ENCODE assay signal across 1 cellular context in the genomic region with DNA sequence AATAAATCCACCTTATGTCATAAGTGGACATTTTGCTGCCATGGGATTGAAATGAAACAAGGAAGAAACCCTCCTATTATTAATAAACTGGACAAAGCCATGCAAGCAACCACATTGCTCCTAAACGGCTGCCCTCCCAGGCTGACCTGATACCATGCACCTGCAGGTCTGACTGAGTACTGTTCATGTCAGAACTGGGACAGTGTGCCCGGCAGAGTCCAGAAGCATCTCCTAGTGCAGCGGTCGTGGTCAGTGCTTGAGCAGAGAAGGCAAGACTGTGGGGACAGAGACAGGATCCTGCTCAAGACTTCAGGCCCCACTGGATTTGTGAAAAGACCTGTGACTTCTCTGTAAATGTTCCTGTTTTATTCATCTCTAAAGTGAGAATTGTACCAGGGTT.
TF ChIP-seq lines count a peak whose summit lies in the region.

No MANE protein-coding gene starts in this region.

TF ChIP-seq in GM12878, 131 proteins besides CTCF, POLR2A, EP300 and RAD21:
- TF ChIP-seq ZBED1 (IDR thresholded peaks at IDR 0.05; ENCODE audit: borderline replicate concordance) (no peak), SMAD5 (IDR thresholded peaks at IDR 0.05; ENCODE audit: low read depth) (no peak), LARP7 (IDR thresholded peaks at IDR 0.05) (no peak), SREBF1 (IDR thresholded peaks at IDR 0.05; ENCODE audit: low read length) (no peak), CHD2 (IDR thresholded peaks at IDR 0.05; ENCODE audit: borderline replicate concordance, low read depth, low read length) (no peak), GATAD2B (conservative IDR thresholded peaks at IDR 0.05; ENCODE audit: low read depth) (no peak), MYB (IDR thresholded peaks at IDR 0.05; ENCODE audit: borderline replicate concordance, low read depth, low read length) (no peak), MEF2B (IDR thresholded peaks at IDR 0.05; ENCODE audit: partially characterized antibody, poor library complexity, severe bottlenecking) (no peak), SMC3 (IDR thresholded peaks at IDR 0.05; ENCODE audit: borderline replicate concordance, low read length) (no peak), POLR2AphosphoS2 (IDR thresholded peaks at IDR 0.05; ENCODE audit: low read depth, low read length) (no peak), TARDBP (IDR thresholded peaks at IDR 0.05; ENCODE audit: borderline replicate concordance) (no peak)
- TF ChIP-seq, protein P1, sequence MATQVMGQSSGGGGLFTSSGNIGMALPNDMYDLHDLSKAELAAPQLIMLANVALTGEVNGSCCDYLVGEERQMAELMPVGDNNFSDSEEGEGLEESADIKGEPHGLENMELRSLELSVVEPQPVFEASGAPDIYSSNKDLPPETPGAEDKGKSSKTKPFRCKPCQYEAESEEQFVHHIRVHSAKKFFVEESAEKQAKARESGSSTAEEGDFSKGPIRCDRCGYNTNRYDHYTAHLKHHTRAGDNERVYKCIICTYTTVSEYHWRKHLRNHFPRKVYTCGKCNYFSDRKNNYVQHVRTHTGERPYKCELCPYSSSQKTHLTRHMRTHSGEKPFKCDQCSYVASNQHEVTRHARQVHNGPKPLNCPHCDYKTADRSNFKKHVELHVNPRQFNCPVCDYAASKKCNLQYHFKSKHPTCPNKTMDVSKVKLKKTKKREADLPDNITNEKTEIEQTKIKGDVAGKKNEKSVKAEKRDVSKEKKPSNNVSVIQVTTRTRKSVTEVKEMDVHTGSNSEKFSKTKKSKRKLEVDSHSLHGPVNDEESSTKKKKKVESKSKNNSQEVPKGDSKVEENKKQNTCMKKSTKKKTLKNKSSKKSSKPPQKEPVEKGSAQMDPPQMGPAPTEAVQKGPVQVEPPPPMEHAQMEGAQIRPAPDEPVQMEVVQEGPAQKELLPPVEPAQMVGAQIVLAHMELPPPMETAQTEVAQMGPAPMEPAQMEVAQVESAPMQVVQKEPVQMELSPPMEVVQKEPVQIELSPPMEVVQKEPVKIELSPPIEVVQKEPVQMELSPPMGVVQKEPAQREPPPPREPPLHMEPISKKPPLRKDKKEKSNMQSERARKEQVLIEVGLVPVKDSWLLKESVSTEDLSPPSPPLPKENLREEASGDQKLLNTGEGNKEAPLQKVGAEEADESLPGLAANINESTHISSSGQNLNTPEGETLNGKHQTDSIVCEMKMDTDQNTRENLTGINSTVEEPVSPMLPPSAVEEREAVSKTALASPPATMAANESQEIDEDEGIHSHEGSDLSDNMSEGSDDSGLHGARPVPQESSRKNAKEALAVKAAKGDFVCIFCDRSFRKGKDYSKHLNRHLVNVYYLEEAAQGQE (IDR thresholded peaks at IDR 0.05; ENCODE audit: low read depth, low read length) = no peak
- TF ChIP-seq, protein P2, sequence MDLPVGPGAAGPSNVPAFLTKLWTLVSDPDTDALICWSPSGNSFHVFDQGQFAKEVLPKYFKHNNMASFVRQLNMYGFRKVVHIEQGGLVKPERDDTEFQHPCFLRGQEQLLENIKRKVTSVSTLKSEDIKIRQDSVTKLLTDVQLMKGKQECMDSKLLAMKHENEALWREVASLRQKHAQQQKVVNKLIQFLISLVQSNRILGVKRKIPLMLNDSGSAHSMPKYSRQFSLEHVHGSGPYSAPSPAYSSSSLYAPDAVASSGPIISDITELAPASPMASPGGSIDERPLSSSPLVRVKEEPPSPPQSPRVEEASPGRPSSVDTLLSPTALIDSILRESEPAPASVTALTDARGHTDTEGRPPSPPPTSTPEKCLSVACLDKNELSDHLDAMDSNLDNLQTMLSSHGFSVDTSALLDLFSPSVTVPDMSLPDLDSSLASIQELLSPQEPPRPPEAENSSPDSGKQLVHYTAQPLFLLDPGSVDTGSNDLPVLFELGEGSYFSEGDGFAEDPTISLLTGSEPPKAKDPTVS (IDR thresholded peaks at IDR 0.05; ENCODE audit: low read depth, low read length) = no peak
- TF ChIP-seq, protein P3, sequence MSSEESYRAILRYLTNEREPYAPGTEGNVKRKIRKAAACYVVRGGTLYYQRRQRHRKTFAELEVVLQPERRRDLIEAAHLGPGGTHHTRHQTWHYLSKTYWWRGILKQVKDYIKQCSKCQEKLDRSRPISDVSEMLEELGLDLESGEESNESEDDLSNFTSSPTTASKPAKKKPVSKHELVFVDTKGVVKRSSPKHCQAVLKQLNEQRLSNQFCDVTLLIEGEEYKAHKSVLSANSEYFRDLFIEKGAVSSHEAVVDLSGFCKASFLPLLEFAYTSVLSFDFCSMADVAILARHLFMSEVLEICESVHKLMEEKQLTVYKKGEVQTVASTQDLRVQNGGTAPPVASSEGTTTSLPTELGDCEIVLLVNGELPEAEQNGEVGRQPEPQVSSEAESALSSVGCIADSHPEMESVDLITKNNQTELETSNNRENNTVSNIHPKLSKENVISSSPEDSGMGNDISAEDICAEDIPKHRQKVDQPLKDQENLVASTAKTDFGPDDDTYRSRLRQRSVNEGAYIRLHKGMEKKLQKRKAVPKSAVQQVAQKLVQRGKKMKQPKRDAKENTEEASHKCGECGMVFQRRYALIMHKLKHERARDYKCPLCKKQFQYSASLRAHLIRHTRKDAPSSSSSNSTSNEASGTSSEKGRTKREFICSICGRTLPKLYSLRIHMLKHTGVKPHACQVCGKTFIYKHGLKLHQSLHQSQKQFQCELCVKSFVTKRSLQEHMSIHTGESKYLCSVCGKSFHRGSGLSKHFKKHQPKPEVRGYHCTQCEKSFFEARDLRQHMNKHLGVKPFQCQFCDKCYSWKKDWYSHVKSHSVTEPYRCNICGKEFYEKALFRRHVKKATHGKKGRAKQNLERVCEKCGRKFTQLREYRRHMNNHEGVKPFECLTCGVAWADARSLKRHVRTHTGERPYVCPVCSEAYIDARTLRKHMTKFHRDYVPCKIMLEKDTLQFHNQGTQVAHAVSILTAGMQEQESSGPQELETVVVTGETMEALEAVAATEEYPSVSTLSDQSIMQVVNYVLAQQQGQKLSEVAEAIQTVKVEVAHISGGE (CRISPR knock-in tag; IDR thresholded peaks at IDR 0.05) = no peak
TF ChIP-seq in GM12878: peak in this region for 0.
